12 cellular contexts compared by ENCODE assay signal in the genomic region with DNA sequence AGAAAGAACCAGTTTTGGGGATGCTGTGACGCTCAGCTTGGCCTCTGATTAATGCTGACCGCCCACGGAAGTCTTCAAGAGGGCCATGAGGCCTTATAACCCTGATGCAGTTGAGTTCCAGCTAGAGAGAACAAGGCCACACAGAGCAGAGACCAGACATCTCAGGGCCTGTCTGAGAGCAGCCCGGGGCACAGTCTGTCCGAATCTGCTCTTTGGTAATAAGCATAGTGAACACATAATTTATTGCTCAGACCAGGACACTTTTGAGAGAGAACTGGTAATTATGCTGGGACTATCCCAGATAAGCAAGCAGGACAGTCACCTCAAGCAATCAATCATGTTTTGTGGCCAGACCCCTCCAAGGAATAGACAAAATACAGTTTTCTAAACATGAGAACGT.
DNase-seq lines count a peak whose midpoint lies in the region; ATAC-seq, FAIRE-seq and TF ChIP-seq lines count a peak whose summit lies in the region.
"Had no signal": no experiment of that assay in that cellular context is flagged by ENCODE, and none has a peak within 500 bp of the region (broad histone marks: within the 10 kb centered on the region; RNA-seq: fewer than 3 reads in every experiment).

No MANE protein-coding gene starts in this region.

- no peak for TF ChIP-seq POLR2A in gastrocnemius medialis (IDR thresholded peaks at IDR 0.05)

- H3K27me3 ChIP-seq in BE2C = no peaks in the 10 kb centered on the region
- H3K27me3 ChIP-seq in gastrocnemius medialis = no peaks in the 10 kb centered on the region
- H3K27me3 ChIP-seq: ascending aorta had no signal

- TF ChIP-seq CTCF in BE2C (IDR thresholded peaks at IDR 0.05; ENCODE audit: low read depth, low read length) (no peak), kidney (IDR thresholded peaks at IDR 0.05; ENCODE audit: borderline replicate concordance, extremely low read depth, insufficient read depth) (no peak), gastrocnemius medialis (IDR thresholded peaks at IDR 0.05 in 4 of 5, conservative IDR thresholded peaks at IDR 0.05 in 1 of 5) (no peak)

- H3K4me3 ChIP-seq in BE2C (ENCODE audit: low read depth, low read length) = no peak overlapping the region
- H3K4me3 ChIP-seq in kidney (ENCODE audit: low read length in 2 of 2) = no peak overlapping the region
- H3K4me3 ChIP-seq in gastrocnemius medialis = no peak overlapping the region
- H3K4me3 ChIP-seq: ascending aorta, GM23338 had no signal

- H3K36me3 ChIP-seq in BE2C = no peaks in the 10 kb centered on the region
- no peaks in the 10 kb centered on the region for H3K36me3 ChIP-seq in kidney (ENCODE audit: control insufficient read depth in 1 of 2, insufficient read depth in 2 of 2, low read length in 2 of 2)
- H3K36me3 ChIP-seq in gastrocnemius medialis = no peaks in the 10 kb centered on the region
- H3K36me3 ChIP-seq: ascending aorta had no signal

- in situ Hi-C loops in gastrocnemius medialis (cut with MboI; ENCODE audit: low sequenced_read_pairs in 4 of 4) = no loop called here

- H3K27ac ChIP-seq in kidney (ENCODE audit: low read depth in 2 of 2, low read length in 2 of 2) = no peak overlapping the region
- H3K27ac ChIP-seq in gastrocnemius medialis = peak overlapping the region; percentile 0 to 38 (median 24)
- H3K27ac ChIP-seq: C4-2B had no signal

- H3K9me3 ChIP-seq in BE2C (no peaks in the 10 kb centered on the region), kidney (ENCODE audit: control insufficient read depth in 1 of 2, low read length in 2 of 2) (no peaks in the 10 kb centered on the region), gastrocnemius medialis (no peaks in the 10 kb centered on the region)
- H3K9me3 ChIP-seq: ascending aorta had no signal

- H3K9ac ChIP-seq in kidney (ENCODE audit: low read length in 2 of 2) = no peak overlapping the region

- peak; percentile 88 for DNase-seq in BE2C
- DNase-seq in SK-N-DZ (ENCODE audit: low spot score) = peak; percentile 68
- peak; percentile 84 for DNase-seq in kidney
- DNase-seq in gastrocnemius medialis = no peak
- DNase-seq in midbrain (lab: John Stamatoyannopoulos, UW) = no peak
- no peak for DNase-seq in activated CD4-positive, CD25-positive, alpha-beta regulatory T cell treated with anti-CD3 and anti-CD28 coated beads, Interleukin-2, amount 50 U/mL, for 72 hours
- no peak for DNase-seq in hippocampal formation (lab: John Stamatoyannopoulos, UW)
- DNase-seq: activated CD4-positive, CD25-positive, alpha-beta regulatory T cell had no signal

- peak; percentile 39 to 53 for ATAC-seq in gastrocnemius medialis
- ATAC-seq in HG03457 (IDR thresholded peaks at IDR 0.05; ENCODE audit: unreplicated experiment) = no peak
- ATAC-seq: GM23338 had no signal

- intact Hi-C loops in kidney (cut with DNase I) = no loop called here
- intact Hi-C loops in gastrocnemius medialis (cut with DNase I; ENCODE audit: low total_unique reads) = no loop called here

- peaks cover 63% of the 10 kb centered on the region for H3K4me1 ChIP-seq in BE2C
- H3K4me1 ChIP-seq in kidney (ENCODE audit: control insufficient read depth in 1 of 2, insufficient read depth in 1 of 2, low read depth in 1 of 2, low read length in 2 of 2) = peaks cover 0 to 17% of the 10 kb centered on the region in 2 donors
- H3K4me1 ChIP-seq in gastrocnemius medialis = peaks cover 25 to 45% of the 10 kb centered on the region in 2 donors

- no peak for FAIRE-seq in kidney (lab: Jason Lieb, UNC)

Comparison
In these comparisons a context has a peak if more than half of its experiments do, and no peak if none do; other contexts are left out.
1. DNase-seq: peak in BE2C (single experiment), SK-N-DZ (single experiment) and kidney (single experiment); none in gastrocnemius medialis (0 of 2), midbrain (single experiment), activated CD4-positive, CD25-positive, alpha-beta regulatory T cell treated with anti-CD3 and anti-CD28 coated beads, Interleukin-2, amount 50 U/mL, for 72 hours (single experiment) and hippocampal formation (0 of 2).
2. H3K27ac ChIP-seq: peak in gastrocnemius medialis (4 of 4); none in kidney (0 of 2).